ENCODE assay signal across 8 cellular contexts in genomic region chr2:110755494-110756078, GRCh38. TPM values are rescaled to one million over a fixed set of nuclear protein-coding genes. Genes with fewer than 3 reads are reported as not detected.
A peak's percentile ranks its signal among the peaks of the same experiment; 100 is the strongest.
DNase-seq lines count a peak whose midpoint lies in the region; ATAC-seq, FAIRE-seq and TF ChIP-seq lines count a peak whose summit lies in the region.

No MANE protein-coding gene starts in this region.

- no peak overlapping the region for H3K4me3 ChIP-seq in body of pancreas
- no peak overlapping the region for H3K4me3 ChIP-seq in mesenchymal stem cell (ENCODE audit: insufficient read depth in 1 of 2, low read depth in 1 of 2, low read length in 2 of 2)

- no peaks in the 10 kb centered on the region for H3K9me3 Mint-ChIP-seq in CD4-positive, alpha-beta T cell

- no peak for ATAC-seq in CD4-positive, alpha-beta T cell (ENCODE audit: poor library complexity)
- no peak for ATAC-seq in body of pancreas
- no peak for ATAC-seq in GM18909 (IDR thresholded peaks at IDR 0.05; ENCODE audit: poor library complexity, unreplicated experiment)
- no peak for ATAC-seq in HG03095 (IDR thresholded peaks at IDR 0.05; ENCODE audit: unreplicated experiment)

- no peak overlapping the region for H2AFZ ChIP-seq in mesenchymal stem cell (ENCODE audit: low read depth, low read length)

- no peak overlapping the region for H3K18ac ChIP-seq in mesenchymal stem cell (ENCODE audit: low read depth in 1 of 2, low read length in 2 of 2)

- peaks cover 8% of the 10 kb centered on the region for H3K9me3 ChIP-seq in CD4-positive, alpha-beta T cell (ENCODE audit: control insufficient read depth, low read length)
- peaks cover 0 to 6% (median 0%) of the 10 kb centered on the region in 3 donors for H3K9me3 ChIP-seq in body of pancreas
- H3K9me3 ChIP-seq in mesenchymal stem cell (ENCODE audit: control insufficient read depth, low read length), result peaks cover 18% of the 10 kb centered on the region

- H3K27ac ChIP-seq in CD4-positive, alpha-beta T cell (ENCODE audit: low read depth, low read length), result no peak overlapping the region
- H3K27ac ChIP-seq in body of pancreas (no peak overlapping the region), mesenchymal stem cell (ENCODE audit: low read length, poor library complexity, severe bottlenecking) (no peak overlapping the region)

- no peak overlapping the region for H4K91ac ChIP-seq in mesenchymal stem cell (ENCODE audit: low read length)

- no peak overlapping the region for H3K4ac ChIP-seq in mesenchymal stem cell (ENCODE audit: low read depth in 1 of 2, low read length in 2 of 2)

- no peaks in the 10 kb centered on the region for H3K36me3 Mint-ChIP-seq in CD4-positive, alpha-beta T cell (ENCODE audit: low read depth)

- WGBS in body of pancreas, 2 donors, result 8 to 11% methylated on average over 4 of the region's 4 CpGs
- 80% methylated on average over 2 of the region's 4 CpGs for WGBS in mesenchymal stem cell

- no peak overlapping the region for H2BK12ac ChIP-seq in mesenchymal stem cell (ENCODE audit: low read length in 2 of 2)

- TF ChIP-seq POLR2A in body of pancreas (IDR thresholded peaks at IDR 0.05), result no peak

- H3K27me3 Mint-ChIP-seq in CD4-positive, alpha-beta T cell, result peaks cover 28% of the 10 kb centered on the region

- CTCF ChIA-PET in CD4-positive, alpha-beta T cell (lab: Charles Lee), result interaction anchor here (1.0 kb wide), 1 partner anchor 13 kb away, joined by 3 read pairs; no protein-coding TSS in a partner anchor

- no peak overlapping the region for H3K27ac Mint-ChIP-seq in CD4-positive, alpha-beta T cell

- TF ChIP-seq CTCF in CD4-positive, alpha-beta T cell (IDR thresholded peaks at IDR 0.05), result peak; percentile 67
- TF ChIP-seq CTCF in body of pancreas (IDR thresholded peaks at IDR 0.05), result peak; percentile 10 to 79 (median 47)

- no peak overlapping the region for H2AK5ac ChIP-seq in mesenchymal stem cell (ENCODE audit: low read length, severe bottlenecking)

- no peak overlapping the region for H2BK120ac ChIP-seq in mesenchymal stem cell (ENCODE audit: low read depth, low read length)

- no peak overlapping the region for H2BK5ac ChIP-seq in mesenchymal stem cell (ENCODE audit: low read depth, low read length, poor library complexity, severe bottlenecking)

- no peak for DNase-seq in CD4-positive, alpha-beta T cell
- DNase-seq in HTR-8/SVneo (ENCODE audit: insufficient read length, low spot score), result peak; percentile 25
- no peak for DNase-seq in body of pancreas
- peak; percentile 18 for DNase-seq in mesenchymal stem cell
- no peak for DNase-seq in NCI-H2029 (lab: John Stamatoyannopoulos, UW)
- no peak for DNase-seq in stimulated activated CD4-positive, alpha-beta T cell treated with anti-CD3 and anti-CD28 coated beads, Interleukin-2, amount 100 ng/mL, for 24 hours

- intact Hi-C loops in CD4-positive, alpha-beta T cell (cut with DNase I, micrococcal nuclease), result no loop called here
- intact Hi-C loops in body of pancreas (cut with DNase I), result no loop called here

- no peak overlapping the region for H3K23ac ChIP-seq in mesenchymal stem cell (ENCODE audit: low read length in 2 of 2)

- H3K36me3 ChIP-seq in body of pancreas (replicated peaks in 1 of 2; ENCODE audit: insufficient read depth in 1 of 2, low read depth in 2 of 2), result no peaks in the 10 kb centered on the region
- H3K36me3 ChIP-seq in mesenchymal stem cell (ENCODE audit: control insufficient read depth in 1 of 2, insufficient read depth in 2 of 2, low read depth in 1 of 2, low read length in 2 of 2), result no peaks in the 10 kb centered on the region

- no peaks in the 10 kb centered on the region for H3K4me1 Mint-ChIP-seq in CD4-positive, alpha-beta T cell (ENCODE audit: low read depth)

- H3K9ac ChIP-seq in mesenchymal stem cell (ENCODE audit: low read length), result no peak overlapping the region

- POLR2A ChIA-PET in CD4-positive, alpha-beta T cell (lab: Charles Lee), result interaction anchor here (0.6 kb wide), 2 partner anchors 111 to 132 kb away, joined by 3 read pairs; no protein-coding TSS in a partner anchor

- no peaks in the 10 kb centered on the region for H3K4me1 ChIP-seq in body of pancreas
- H3K4me1 ChIP-seq in mesenchymal stem cell (ENCODE audit: control insufficient read depth, insufficient read depth, low read depth, low read length), result no peaks in the 10 kb centered on the region

- H3K4me2 ChIP-seq in mesenchymal stem cell (ENCODE audit: low read length, poor library complexity, severe bottlenecking), result no peak overlapping the region

- H3K4me3 Mint-ChIP-seq in CD4-positive, alpha-beta T cell, result no peak overlapping the region

- no peaks in the 10 kb centered on the region for H3K79me1 ChIP-seq in mesenchymal stem cell (replicated peaks; ENCODE audit: low read length, poor library complexity, severe bottlenecking)

- H4K8ac ChIP-seq in mesenchymal stem cell (ENCODE audit: low read length), result no peak overlapping the region

- H2BK15ac ChIP-seq in mesenchymal stem cell (ENCODE audit: low read depth, poor library complexity, severe bottlenecking), result no peak overlapping the region

- H3K14ac ChIP-seq in mesenchymal stem cell (ENCODE audit: low read length in 2 of 2), result no peak overlapping the region

- no peak for FAIRE-seq in HTR-8/SVneo (lab: Jason Lieb, UNC)

- no peaks in the 10 kb centered on the region for H3K27me3 ChIP-seq in CD4-positive, alpha-beta T cell (ENCODE audit: control insufficient read depth, insufficient read depth, low read length)
- H3K27me3 ChIP-seq in body of pancreas, result no peaks in the 10 kb centered on the region
- H3K27me3 ChIP-seq in mesenchymal stem cell (ENCODE audit: control insufficient read depth in 1 of 2, insufficient read depth in 1 of 2, low read length in 2 of 2), result peaks cover 5 to 11% of the 10 kb centered on the region in 2 experiments

RNA-seq across cellular contexts. Expression of gene ACOXL, which starts 23.2 kb away (rescaled TPM):
- total RNA-seq in CD4-positive, alpha-beta T cell, result not detected
- total RNA-seq in body of pancreas, result under 1 TPM in 1 of 2 donors, not detected in 1; 0.52 TPM
- polyA plus RNA-seq in mesenchymal stem cell (2013, experiment 1 of 2), result 0.04 TPM
- 0.01 TPM for polyA plus RNA-seq in mesenchymal stem cell (2013, experiment 2 of 2)

Comparison
In these comparisons a context has a peak if more than half of its experiments do, and no peak if none do; other contexts are left out.
1. DNase-seq: peak in HTR-8/SVneo (single experiment) and mesenchymal stem cell (single experiment); none in CD4-positive, alpha-beta T cell (0 of 10), body of pancreas (0 of 4), NCI-H2029 (single experiment) and stimulated activated CD4-positive, alpha-beta T cell treated with anti-CD3 and anti-CD28 coated beads, Interleukin-2, amount 100 ng/mL, for 24 hours (0 of 2).